20 cellular contexts compared by ENCODE assay signal in the genomic region with DNA sequence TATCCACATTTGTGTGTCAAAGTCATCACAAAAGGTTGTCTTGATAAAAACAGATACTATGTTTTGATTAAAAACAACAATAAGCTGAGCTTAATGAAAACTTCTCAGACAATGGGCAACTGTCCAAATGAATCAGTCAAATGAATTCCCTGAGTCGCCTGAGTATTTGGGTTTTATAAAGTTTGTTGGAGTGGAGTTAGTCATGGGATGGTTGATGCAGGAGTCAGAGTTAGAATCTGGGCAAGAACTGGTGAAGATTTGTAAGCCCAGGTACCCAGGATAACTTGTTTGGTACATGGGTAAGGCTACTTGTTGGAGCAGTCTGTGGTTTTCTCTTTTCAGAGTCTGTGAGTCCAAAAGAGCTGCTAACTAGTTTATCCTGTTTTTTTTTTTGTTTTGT. TPM values are rescaled to one million over a fixed set of nuclear protein-coding genes. Genes with fewer than 3 reads are reported as not detected.
DNase-seq lines count a peak whose midpoint lies in the region; ATAC-seq and TF ChIP-seq lines count a peak whose summit lies in the region.
"Had no signal": no experiment of that assay in that cellular context is flagged by ENCODE, and none has a peak within 500 bp of the region (broad histone marks: within the 10 kb centered on the region; RNA-seq: fewer than 3 reads in every experiment).

No MANE protein-coding gene starts in this region.

- in situ Hi-C loops in brain microvascular endothelial cell (cut with HindIII; ENCODE audit: low pct_ligation_motif_present, low sequenced_read_pairs) = no loop called here

- H3K27me3 Mint-ChIP-seq in activated T-cell treated with anti-CD3 and anti-CD28 coated beads, Interleukin-2, amount 50 U/mL, for 72 hours (ENCODE audit: low read depth) = no peaks in the 10 kb centered on the region
- H3K27me3 Mint-ChIP-seq: activated naive CD8-positive, alpha-beta T cell treated with anti-CD3 and anti-CD28 coated beads for 36 hours had no signal

- H3K27ac ChIP-seq in brain microvascular endothelial cell = peak overlapping the region; percentile 28
- H3K27ac ChIP-seq: gastrocnemius medialis, ovary, testis had no signal

- peak; percentile 80 for DNase-seq in AG10803 (ENCODE audit: low read depth)
- DNase-seq in LHCN-M2 (ENCODE audit: low read depth) = peak; percentile 88
- peak; percentile 65 for DNase-seq in brain microvascular endothelial cell
- DNase-seq in hepatic stellate cell (ENCODE audit: low spot score) = peak; percentile 72
- DNase-seq in sciatic nerve (ENCODE audit: low spot score) = no peak
- no peak for DNase-seq in effector CD8-positive, alpha-beta T cell (lab: John Stamatoyannopoulos, UW)
- no peak for DNase-seq in GM10266 (ENCODE audit: extremely low spot score)
- no peak for DNase-seq in activated T-cell treated with anti-CD3 and anti-CD28 coated beads, Interleukin-2, amount 50 U/mL, for 72 hours
- DNase-seq: activated CD8-positive, alpha-beta memory T cell treated with anti-CD3 and anti-CD28 coated beads, Interleukin-2, amount 50 U/mL, for 4 hours; activated naive CD8-positive, alpha-beta T cell treated with anti-CD3 and anti-CD28 coated beads for 36 hours; BE2C; cortex of kidney; DMS79; gastrocnemius medialis; NCI-H1105 treated with DMSO at 0.1 percent for 48 hours; OCI-M1; ovary; testis had no signal

- H3K4me1 Mint-ChIP-seq in activated T-cell treated with anti-CD3 and anti-CD28 coated beads, Interleukin-2, amount 50 U/mL, for 72 hours (ENCODE audit: low read depth) = peaks cover 15% of the 10 kb centered on the region

- TF ChIP-seq CTCF in AG10803 (conservative IDR thresholded peaks at IDR 0.05; ENCODE audit: low read length) (no peak), brain microvascular endothelial cell (IDR thresholded peaks at IDR 0.05; ENCODE audit: low read depth, low read length, missing control alignments) (no peak), GM10266 (IDR thresholded peaks at IDR 0.05; ENCODE audit: control insufficient read depth, insufficient read depth, low read depth, missing control alignments) (no peak)

- ATAC-seq in sciatic nerve = no peak
- ATAC-seq in activated T-cell treated with anti-CD3 and anti-CD28 coated beads, Interleukin-2, amount 50 U/mL, for 72 hours (replicated peaks in 1 of 2) = no peak
- ATAC-seq: activated CD4-positive, CD25-positive, alpha-beta regulatory T cell treated with anti-CD3 and anti-CD28 coated beads, Interleukin-2, amount 50 U/mL, for 24 hours; gastrocnemius medialis had no signal

- no peaks in the 10 kb centered on the region for H3K27me3 ChIP-seq in brain microvascular endothelial cell (replicated peaks)
- H3K27me3 ChIP-seq: BE2C, gastrocnemius medialis, ovary, testis had no signal

- no peaks in the 10 kb centered on the region for H3K36me3 ChIP-seq in brain microvascular endothelial cell (replicated peaks)
- H3K36me3 ChIP-seq: BE2C, gastrocnemius medialis, ovary had no signal

- peaks cover 0 to 1% of the 10 kb centered on the region in 2 donors for H3K36me3 Mint-ChIP-seq in activated T-cell treated with anti-CD3 and anti-CD28 coated beads, Interleukin-2, amount 50 U/mL, for 72 hours (ENCODE audit: insufficient read depth in 2 of 2)
- H3K36me3 Mint-ChIP-seq: activated naive CD8-positive, alpha-beta T cell treated with anti-CD3 and anti-CD28 coated beads for 36 hours had no signal

- H3K4me3 ChIP-seq in AG10803 (ENCODE audit: low read length) (no peak overlapping the region), brain microvascular endothelial cell (ENCODE audit: low read depth, low read length) (no peak overlapping the region)
- H3K4me3 ChIP-seq: gastrocnemius medialis, ovary had no signal

- H3K27ac Mint-ChIP-seq in activated T-cell treated with anti-CD3 and anti-CD28 coated beads, Interleukin-2, amount 50 U/mL, for 72 hours = no peak overlapping the region
- H3K27ac Mint-ChIP-seq: activated naive CD8-positive, alpha-beta T cell treated with anti-CD3 and anti-CD28 coated beads for 36 hours; T-helper 1 cell treated with Interleukin-12 subunit alpha and Interleukin-12 subunit beta and Interleukin-4 antibody, amounts not matched to agents 30 μg/mL and 1 μg/mL, for 36 hours had no signal

- intact Hi-C loops in sciatic nerve (cut with DNase I) = no loop called here

- H3K4me3 Mint-ChIP-seq in activated T-cell treated with anti-CD3 and anti-CD28 coated beads, Interleukin-2, amount 50 U/mL, for 72 hours = no peak overlapping the region
- H3K4me3 Mint-ChIP-seq: activated naive CD8-positive, alpha-beta T cell treated with anti-CD3 and anti-CD28 coated beads for 36 hours; T-helper 1 cell treated with Interleukin-12 subunit alpha and Interleukin-12 subunit beta and Interleukin-4 antibody, amounts not matched to agents 30 μg/mL and 1 μg/mL, for 36 hours had no signal

- H3K9me3 Mint-ChIP-seq in activated T-cell treated with anti-CD3 and anti-CD28 coated beads, Interleukin-2, amount 50 U/mL, for 72 hours = no peaks in the 10 kb centered on the region
- H3K9me3 Mint-ChIP-seq: T-helper 1 cell treated with Interleukin-12 subunit alpha and Interleukin-12 subunit beta and Interleukin-4 antibody, amounts not matched to agents 30 μg/mL and 1 μg/mL, for 36 hours had no signal

RNA-seq across cellular contexts. Expression of a gene that starts 34.4 kb away (rescaled TPM):
- 0.23 and 0.26 TPM in 2 replicates for total RNA-seq in LHCN-M2 (2014; rRNA removed)
- polyA plus RNA-seq in LHCN-M2 (2012) = 0.05 TPM
- 9.3 TPM for total RNA-seq in sciatic nerve
- total RNA-seq in activated T-cell treated with anti-CD3 and anti-CD28 coated beads, Interleukin-2, amount 50 U/mL, for 72 hours = under 1 TPM; 0.19 to 0.65 TPM

Comparison
In these comparisons a context has a peak if more than half of its experiments do, and no peak if none do; other contexts are left out.
1. DNase-seq: peak in AG10803 (single experiment), LHCN-M2 (single experiment), brain microvascular endothelial cell (single experiment) and hepatic stellate cell (single experiment); none in sciatic nerve (single experiment), effector CD8-positive, alpha-beta T cell (single experiment), GM10266 (single experiment) and activated T-cell treated with anti-CD3 and anti-CD28 coated beads, Interleukin-2, amount 50 U/mL, for 72 hours (0 of 2).